7 cellular contexts compared by ENCODE assay signal in genomic region chr16:79892278-79892677, GRCh38.
"Had no signal": no experiment of that assay in that cellular context is flagged by ENCODE, and none has a peak within 500 bp of the region (broad histone marks: within the 10 kb centered on the region; RNA-seq: fewer than 3 reads in every experiment).

No MANE protein-coding gene starts in this region.

- H3K4me1 ChIP-seq: HAP-1 had no signal

- DNase-seq: GM23248, GOT3, H7, KBM-7 had no signal

- FAIRE-seq: HTR-8/SVneo had no signal

- H3K36me3 Mint-ChIP-seq: IgD-negative memory B cell had no signal

- H3K27ac ChIP-seq: GM23248 had no signal

- H3K4me3 ChIP-seq: GM23248, HAP-1 had no signal

- H3K4me1 Mint-ChIP-seq: IgD-negative memory B cell had no signal

- H3K9me3 ChIP-seq: HAP-1 had no signal

- H2AFZ ChIP-seq: GM23248 had no signal

- H3K27ac Mint-ChIP-seq: IgD-negative memory B cell had no signal

- H3K4me3 Mint-ChIP-seq: IgD-negative memory B cell had no signal

- H3K9ac ChIP-seq: GM23248 had no signal

- H3K36me3 ChIP-seq: HAP-1 had no signal
